In genomic region chr16:87338155-87338765, GRCh38 we compare ENCODE assay signal across 1 cellular context.
TF ChIP-seq lines count a peak whose summit lies in the region.

No MANE protein-coding gene starts in this region.

TF ChIP-seq in K562, 482 proteins besides CTCF, POLR2A, EP300 and RAD21:
- TF ChIP-seq POLR2G (IDR thresholded peaks at IDR 0.05; ENCODE audit: low read depth, low read length) (0 out of 2 replicates have a peak, but pooled peaks have one; percentile 17), SRSF1 (IDR thresholded peaks at IDR 0.05; ENCODE audit: low read depth, low read length) (no peak), ZNF584 (CRISPR knock-in tag; IDR thresholded peaks at IDR 0.05; ENCODE audit: low read depth) (no peak), HDAC3 (IDR thresholded peaks at IDR 0.05; ENCODE audit: borderline replicate concordance, partially characterized antibody) (no peak)
TF ChIP-seq in K562: peak in this region for 1.
